8 cellular contexts compared by ENCODE assay signal in genomic region chr1:19011832-19012231, GRCh38. TPM values are rescaled to one million over a fixed set of nuclear protein-coding genes. Genes with fewer than 3 reads are reported as not detected.
A peak's percentile ranks its signal among the peaks of the same experiment; 100 is the strongest.
DNase-seq lines count a peak whose midpoint lies in the region; ATAC-seq and TF ChIP-seq lines count a peak whose summit lies in the region.

No MANE protein-coding gene starts in this region.

- 72 to 78% methylated on average over 6 of the region's 6 CpGs for WGBS in GM23248 (ENCODE audit: low coverage in 1 of 2, low lambda C conversion rate in 2 of 2, missing lambda C conversion rate in 2 of 2), 2 experiments

- H4K20me1 ChIP-seq in GM23248 (ENCODE audit: insufficient read depth), result no peaks in the 10 kb centered on the region
- no peaks in the 10 kb centered on the region for H4K20me1 ChIP-seq in fibroblast of lung (ENCODE audit: control insufficient read depth, extremely low read depth, insufficient read depth, low read length)

- DNase-seq in GM23248 (no peak), RWPE2 (ENCODE audit: low spot score) (no peak), fibroblast of lung (ENCODE audit: low read depth in 2 of 2) (no peak), mucosa of descending colon (no peak), cerebellar cortex (ENCODE audit: low spot score) (no peak), GM10266 (ENCODE audit: extremely low spot score) (no peak)
- no peak for DNase-seq in stimulated activated CD4-positive, alpha-beta T cell treated with anti-CD3 and anti-CD28 coated beads, Interleukin-4, amount 100 ng/mL, for 1 hour

- H3K4me2 ChIP-seq in GM23248 (ENCODE audit: unreplicated experiment) (peak overlapping the region; percentile 38), fibroblast of lung (ENCODE audit: extremely low read depth, insufficient read depth, low read length) (no peak overlapping the region), skeletal muscle satellite cell (ENCODE audit: low read length) (peak overlapping the region; percentile 64)

- H3K4me1 ChIP-seq in GM23248 (ENCODE audit: insufficient read depth), result peaks cover 38% of the 10 kb centered on the region
- peaks cover 23% of the 10 kb centered on the region for H3K4me1 ChIP-seq in RWPE2 (ENCODE audit: insufficient read depth, poor library complexity, severe bottlenecking)
- peaks cover 33% of the 10 kb centered on the region for H3K4me1 ChIP-seq in fibroblast of lung (ENCODE audit: control insufficient read depth, extremely low read depth, insufficient read depth, low read length)
- peaks cover 31% of the 10 kb centered on the region for H3K4me1 ChIP-seq in skeletal muscle satellite cell (ENCODE audit: control insufficient read depth, insufficient read depth, low read length)
- H3K4me1 ChIP-seq in mucosa of descending colon (ENCODE audit: low read depth), result peaks cover 38% of the 10 kb centered on the region

- H3K9me2 ChIP-seq in GM23248 (ENCODE audit: insufficient read depth), result no peaks in the 10 kb centered on the region

- H3K9ac ChIP-seq in GM23248 (peak overlapping the region; percentile 16; the same call in 1 of the 2 replicates), fibroblast of lung (ENCODE audit: insufficient read depth, low read length) (no peak overlapping the region), skeletal muscle satellite cell (ENCODE audit: low read depth, low read length) (peak overlapping the region; percentile 11)

- H3K36me3 ChIP-seq in GM23248 (ENCODE audit: low read depth) (no peaks in the 10 kb centered on the region), RWPE2 (ENCODE audit: low read depth) (no peaks in the 10 kb centered on the region), fibroblast of lung (ENCODE audit: control insufficient read depth, insufficient read depth, low read length) (no peaks in the 10 kb centered on the region), skeletal muscle satellite cell (ENCODE audit: insufficient read depth, low read length) (no peaks in the 10 kb centered on the region), mucosa of descending colon (ENCODE audit: low read depth) (no peaks in the 10 kb centered on the region)

- H3F3A ChIP-seq in GM23248 (ENCODE audit: insufficient read depth), result peaks cover 36% of the 10 kb centered on the region

- peak overlapping the region; percentile 26; the same call in 1 of the 2 replicates for H2AFZ ChIP-seq in GM23248
- H2AFZ ChIP-seq in fibroblast of lung (ENCODE audit: low read length), result no peak overlapping the region

- H3K27me3 ChIP-seq in GM23248 (replicated peaks; ENCODE audit: insufficient read depth) (no peaks in the 10 kb centered on the region), RWPE2 (ENCODE audit: insufficient read depth, poor library complexity, severe bottlenecking) (no peaks in the 10 kb centered on the region), fibroblast of lung (ENCODE audit: control insufficient read depth, insufficient read depth, low read length) (no peaks in the 10 kb centered on the region), skeletal muscle satellite cell (ENCODE audit: control insufficient read depth, insufficient read depth, low read length) (no peaks in the 10 kb centered on the region)

- intact Hi-C loops in mucosa of descending colon (cut with DNase I, micrococcal nuclease), result no loop called here

- TF ChIP-seq CTCF in RWPE2 (IDR thresholded peaks at IDR 0.05; ENCODE audit: poor library complexity, severe bottlenecking) (no peak), fibroblast of lung (conservative IDR thresholded peaks at IDR 0.05 in 1 of 2, IDR thresholded peaks at IDR 0.05 in 1 of 2; ENCODE audit: low read depth in 1 of 2, low read length in 2 of 2) (no peak), mucosa of descending colon (IDR thresholded peaks at IDR 0.05) (no peak), GM10266 (IDR thresholded peaks at IDR 0.05; ENCODE audit: control insufficient read depth, insufficient read depth, low read depth, missing control alignments) (no peak)

- no peak overlapping the region for H3K4me3 ChIP-seq in GM23248
- H3K4me3 ChIP-seq in RWPE2 (ENCODE audit: severe bottlenecking), result no peak overlapping the region
- no peak overlapping the region for H3K4me3 ChIP-seq in fibroblast of lung (replicated peaks in 1 of 4; ENCODE audit: control extremely low read depth in 1 of 4, insufficient read depth in 1 of 4, low read depth in 3 of 4, low read length in 4 of 4)
- H3K4me3 ChIP-seq in skeletal muscle satellite cell (ENCODE audit: low read length), result no peak overlapping the region
- H3K4me3 ChIP-seq in mucosa of descending colon, result no peak overlapping the region

- H3K27ac ChIP-seq in GM23248, result peak overlapping the region; percentile 52
- H3K27ac ChIP-seq in RWPE2 (ENCODE audit: poor library complexity, severe bottlenecking), result peak overlapping the region; percentile 95
- H3K27ac ChIP-seq in fibroblast of lung (ENCODE audit: insufficient read depth, low read length), result peak overlapping the region; percentile 33

- in situ Hi-C loops in GM23248 (cut with MboI), result no loop called here

- ATAC-seq in RWPE2 (ENCODE audit: low read depth) (no peak), mucosa of descending colon (no peak)

- H3K9me3 ChIP-seq in GM23248 (ENCODE audit: low read depth) (no peaks in the 10 kb centered on the region), RWPE2 (ENCODE audit: severe bottlenecking) (no peaks in the 10 kb centered on the region), fibroblast of lung (ENCODE audit: control insufficient read depth, insufficient read depth, low read depth, low read length) (no peaks in the 10 kb centered on the region), skeletal muscle satellite cell (replicated peaks; ENCODE audit: low read length) (no peaks in the 10 kb centered on the region), mucosa of descending colon (no peaks in the 10 kb centered on the region)

- H3K79me2 ChIP-seq in GM23248 (ENCODE audit: insufficient read depth) (no peaks in the 10 kb centered on the region), fibroblast of lung (ENCODE audit: control insufficient read depth, insufficient read depth, low read length) (no peaks in the 10 kb centered on the region)

RNA-seq across cellular contexts. Expression of gene IFFO2, which starts 55.4 kb away (rescaled TPM):
- total RNA-seq in GM23248 (2014; rRNA removed; shearing (Covaris generic)), result 12.8 and 13.2 TPM in 2 replicates
- polyA plus RNA-seq in GM23248 (2016; fragmentation: Nextera tagmentation; extraction: Ambion mirVana), result 0.60 and 1.1 TPM in 2 replicates
- total RNA-seq in fibroblast of lung, result 5.6 and 5.8 TPM in 2 replicates
- 7.3 and 10.4 TPM in 2 replicates for polyA plus RNA-seq in fibroblast of lung
- polyA plus RNA-seq in fibroblast of lung (2012), result 7.1 and 8.5 TPM in 2 replicates
- 18.6 and 27.1 TPM in 2 replicates for polyA minus RNA-seq in fibroblast of lung (ENCODE audit: low replicate concordance)
- 6.3 and 9.0 TPM in 2 replicates for total RNA-seq in skeletal muscle satellite cell (2012; rRNA removed)
- 10 to 100 TPM; 13.1 to 19.0 (median 15.5) TPM for total RNA-seq in mucosa of descending colon

Comparison
In these comparisons a context has a peak if more than half of its experiments do, and no peak if none do; other contexts are left out.
1. H3K27ac ChIP-seq: peak in every context shown above with its lines; median percentile 95 in RWPE2; 52 in GM23248; 33 in fibroblast of lung.